In the genomic region with DNA sequence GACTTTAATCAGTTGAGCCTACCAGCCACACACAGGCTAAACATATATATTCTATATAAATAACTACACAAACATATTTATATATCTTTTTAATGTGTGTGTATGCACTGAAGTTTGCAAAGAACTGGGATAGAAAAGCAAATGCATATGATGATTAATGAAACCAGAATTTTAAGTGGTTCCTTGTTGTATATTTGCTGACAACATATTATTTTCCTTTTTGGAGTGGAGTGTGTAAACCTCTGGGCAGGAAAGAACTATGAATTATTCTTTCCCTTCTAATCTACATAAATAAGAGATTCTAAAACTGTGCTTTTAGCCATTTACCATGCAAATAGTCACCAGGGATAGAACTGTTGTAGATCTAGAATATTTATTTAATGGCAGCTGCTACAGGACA, we compare ENCODE assay signal across 15 cellular contexts.
DNase-seq lines count a peak whose midpoint lies in the region; ATAC-seq, FAIRE-seq and TF ChIP-seq lines count a peak whose summit lies in the region.
"Had no signal": no experiment of that assay in that cellular context is flagged by ENCODE, and none has a peak within 500 bp of the region (broad histone marks: within the 10 kb centered on the region; RNA-seq: fewer than 3 reads in every experiment).

No MANE protein-coding gene starts in this region.

- H2AFZ ChIP-seq in HepG2 (ENCODE audit: low read length), result no peak overlapping the region
- no peak overlapping the region for H2AFZ ChIP-seq in osteoblast (ENCODE audit: low read length)

- no peak for TF ChIP-seq RAD21 in HepG2 (CRISPR knock-in tag; IDR thresholded peaks at IDR 0.05)

- H3K79me2 ChIP-seq in HepG2 (ENCODE audit: insufficient read depth, low read length), result no peaks in the 10 kb centered on the region
- no peaks in the 10 kb centered on the region for H3K79me2 ChIP-seq in osteoblast (ENCODE audit: insufficient read depth, low read length)

- no peak overlapping the region for H3K9ac ChIP-seq in HepG2 (ENCODE audit: insufficient read depth, low read depth, low read length)
- H3K9ac ChIP-seq: BLaER1 had no signal

- DNase-seq in HepG2 (ENCODE audit: low spot score) (no peak), right lobe of liver (no peak), dorsolateral prefrontal cortex (no peak), osteoblast (ENCODE audit: insufficient read length, low spot score, missing footprints) (no peak), DMS 273 (lab: John Stamatoyannopoulos, UW; ENCODE audit: unreplicated experiment) (no peak), esophagus muscularis mucosa (ENCODE audit: extremely low spot score) (no peak)
- DNase-seq: CD4-positive, alpha-beta memory T cell; DMS79 treated with DMSO at 0.1 percent for 48 hours; GF-D8; H9 had no signal

- TF ChIP-seq POLR2A in HepG2 (IDR thresholded peaks at IDR 0.05; ENCODE audit: insufficient read depth in 1 of 2, low read depth in 2 of 2, low read length in 2 of 2) (no peak), right lobe of liver (IDR thresholded peaks at IDR 0.05) (no peak), esophagus muscularis mucosa (IDR thresholded peaks at IDR 0.05; ENCODE audit: low read depth) (no peak)

- no peaks in the 10 kb centered on the region for H3K36me3 ChIP-seq in HepG2 (replicated peaks in 1 of 2; ENCODE audit: control insufficient read depth in 1 of 2, insufficient read depth in 2 of 2, low read length in 2 of 2)
- no peaks in the 10 kb centered on the region for H3K36me3 ChIP-seq in right lobe of liver
- H3K36me3 ChIP-seq in osteoblast (ENCODE audit: insufficient read depth, low read length), result no peaks in the 10 kb centered on the region
- H3K36me3 ChIP-seq in esophagus muscularis mucosa, result no peaks in the 10 kb centered on the region
- H3K36me3 ChIP-seq: BLaER1 had no signal

- H3K4me2 ChIP-seq in HepG2 (ENCODE audit: low read depth, low read length) (no peak overlapping the region), osteoblast (ENCODE audit: insufficient read depth, low read length) (no peak overlapping the region)
- H3K4me2 ChIP-seq: BLaER1 had no signal

- H3K4me3 ChIP-seq in HepG2 (replicated peaks in 1 of 3; ENCODE audit: insufficient read depth in 1 of 3, low read depth in 2 of 3, low read length in 3 of 3) (no peak overlapping the region), right lobe of liver (no peak overlapping the region), dorsolateral prefrontal cortex (no peak overlapping the region), osteoblast (ENCODE audit: insufficient read depth, low read length) (no peak overlapping the region), esophagus muscularis mucosa (no peak overlapping the region)
- H3K4me3 ChIP-seq: BLaER1 had no signal

- H4K20me1 ChIP-seq in HepG2 (ENCODE audit: insufficient read depth, low read length), result no peaks in the 10 kb centered on the region
- no peaks in the 10 kb centered on the region for H4K20me1 ChIP-seq in osteoblast (ENCODE audit: insufficient read depth, low read length)
- H4K20me1 ChIP-seq: BLaER1 had no signal

- POLR2A ChIA-PET in HepG2 (lab: Yijun Ruan, JAX), result no interaction called here

- H3K9me3 ChIP-seq in HepG2 (ENCODE audit: low read length) (no peaks in the 10 kb centered on the region), right lobe of liver (no peaks in the 10 kb centered on the region), osteoblast (ENCODE audit: low read depth, low read length) (no peaks in the 10 kb centered on the region), esophagus muscularis mucosa (no peaks in the 10 kb centered on the region)
- H3K9me3 ChIP-seq: BLaER1 had no signal

- TF ChIP-seq CTCF in HepG2 (CRISPR knock-in tag; IDR thresholded peaks at IDR 0.05) (no peak), right lobe of liver (IDR thresholded peaks at IDR 0.05) (no peak), dorsolateral prefrontal cortex (IDR thresholded peaks at IDR 0.05 in 54 of 56, conservative IDR thresholded peaks at IDR 0.05 in 2 of 56; ENCODE audit: low read depth in 1 of 56, partially characterized antibody in 56 of 56) (no peak), osteoblast (IDR thresholded peaks at IDR 0.05; ENCODE audit: extremely low read depth, low read depth, low read length) (no peak), esophagus muscularis mucosa (IDR thresholded peaks at IDR 0.05) (no peak)

- H3K27me3 ChIP-seq in HepG2 (ENCODE audit: control insufficient read depth in 1 of 2, insufficient read depth in 2 of 2, low read length in 2 of 2) (no peaks in the 10 kb centered on the region), right lobe of liver (no peaks in the 10 kb centered on the region), dorsolateral prefrontal cortex (no peaks in the 10 kb centered on the region), osteoblast (ENCODE audit: insufficient read depth, low read length) (no peaks in the 10 kb centered on the region), esophagus muscularis mucosa (no peaks in the 10 kb centered on the region)
- H3K27me3 ChIP-seq: BLaER1 had no signal

- BruUV-seq in HepG2 (replicated peaks; lab: Mats Ljungman, UMichigan), result no TSS peak

- no peak for FAIRE-seq in HepG2 (lab: Jason Lieb, UNC)
- FAIRE-seq: H1 had no signal

- in situ Hi-C loops in HepG2 (cut with HindIII; ENCODE audit: extremely low pct_ligation_motif_present, low pct_unique_long_range_greater_than_20kb), result no loop called here

- H3K4me1 ChIP-seq in HepG2 (ENCODE audit: insufficient read depth, low read length), result no peaks in the 10 kb centered on the region
- H3K4me1 ChIP-seq in right lobe of liver, result no peaks in the 10 kb centered on the region
- H3K4me1 ChIP-seq in osteoblast (ENCODE audit: insufficient read depth, low read length), result peaks cover 11% of the 10 kb centered on the region
- no peaks in the 10 kb centered on the region for H3K4me1 ChIP-seq in esophagus muscularis mucosa

- CTCF ChIA-PET in HepG2 (lab: Yijun Ruan, JAX; ENCODE audit: low intra/inter-chr PET ratio, low total read pairs), result no interaction called here

- H3K27ac ChIP-seq in HepG2 (ENCODE audit: extremely low read length, insufficient read depth, low read length), result no peak overlapping the region
- no peak overlapping the region for H3K27ac ChIP-seq in right lobe of liver
- peak overlapping the region; percentile 40 for H3K27ac ChIP-seq in angular gyrus (ENCODE audit: low read depth, low read length)
- peak overlapping the region in 31 of 59 donors; percentile 8 to 86 (median 59) for H3K27ac ChIP-seq in dorsolateral prefrontal cortex
- H3K27ac ChIP-seq in osteoblast (ENCODE audit: low read depth, low read length), result no peak overlapping the region
- no peak overlapping the region for H3K27ac ChIP-seq in esophagus muscularis mucosa (replicated peaks in 1 of 4)
- H3K27ac ChIP-seq: 22Rv1, BLaER1 had no signal

- no peak for ATAC-seq in HepG2
- no peak for ATAC-seq in right lobe of liver
- ATAC-seq in HG03025 (IDR thresholded peaks at IDR 0.05; ENCODE audit: low FRiP score, unreplicated experiment), result no peak

- no peak for TF ChIP-seq EP300 in HepG2 (IDR thresholded peaks at IDR 0.05; ENCODE audit: low read depth in 2 of 2, low read length in 2 of 2)
- no peak for TF ChIP-seq EP300 in HepG2 (CRISPR knock-in tag; IDR thresholded peaks at IDR 0.05; ENCODE audit: borderline replicate concordance)
- TF ChIP-seq EP300 in esophagus muscularis mucosa (IDR thresholded peaks at IDR 0.05), result no peak

- intact Hi-C loops in HepG2 (cut with micrococcal nuclease; ENCODE audit: unreplicated experiment) (no loop called here), right lobe of liver (cut with DNase I) (loop anchor here in 1 of 2 donors (10.0 kb wide), 1 partner anchor 358 kb away; no protein-coding TSS in a partner anchor), dorsolateral prefrontal cortex (cut with DNase I) (no loop called here), esophagus muscularis mucosa (cut with DNase I) (no loop called here)

TF ChIP-seq in HepG2, 621 proteins besides CTCF, POLR2A, EP300 and RAD21:
- TF ChIP-seq DR1 (CRISPR knock-in tag; IDR thresholded peaks at IDR 0.05), result no peak
- no peak for TF ChIP-seq EZH2 (conservative IDR thresholded peaks at IDR 0.05; ENCODE audit: low read depth, low read length)
- peak; percentile 62; the same call in 1 of the 2 replicates for TF ChIP-seq MAFF (IDR thresholded peaks at IDR 0.05; ENCODE audit: low read depth, low read length)
- TF ChIP-seq ZNF232 (CRISPR knock-in tag; IDR thresholded peaks at IDR 0.05; ENCODE audit: borderline replicate concordance), result no peak
- peak; percentile 44 to 70; a peak in 3 of 4 replicates for TF ChIP-seq MAFK (conservative IDR thresholded peaks at IDR 0.05 in 1 of 2, IDR thresholded peaks at IDR 0.05 in 1 of 2; ENCODE audit: low read length in 2 of 2)
- TF ChIP-seq RAD51 (IDR thresholded peaks at IDR 0.05; ENCODE audit: borderline replicate concordance), result no peak
- TF ChIP-seq, protein P1, sequence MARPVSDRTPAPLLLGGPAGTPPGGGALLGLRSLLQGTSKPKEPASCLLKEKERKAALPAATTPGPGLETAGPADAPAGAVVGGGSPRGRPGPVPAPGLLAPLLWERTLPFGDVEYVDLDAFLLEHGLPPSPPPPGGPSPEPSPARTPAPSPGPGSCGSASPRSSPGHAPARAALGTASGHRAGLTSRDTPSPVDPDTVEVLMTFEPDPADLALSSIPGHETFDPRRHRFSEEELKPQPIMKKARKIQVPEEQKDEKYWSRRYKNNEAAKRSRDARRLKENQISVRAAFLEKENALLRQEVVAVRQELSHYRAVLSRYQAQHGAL (CRISPR knock-in tag; IDR thresholded peaks at IDR 0.05; ENCODE audit: not compliant biosample characterization), result no peak
- no peak for TF ChIP-seq NCOA5 (CRISPR knock-in tag; IDR thresholded peaks at IDR 0.05)
- TF ChIP-seq MZF1 (CRISPR knock-in tag; IDR thresholded peaks at IDR 0.05; ENCODE audit: borderline replicate concordance), result no peak
- TF ChIP-seq ZNF296 (CRISPR knock-in tag; conservative IDR thresholded peaks at IDR 0.05), result no peak

Comparison
In these comparisons a context has a peak if more than half of its experiments do, and no peak if none do; other contexts are left out.
1. H3K27ac ChIP-seq: peak in angular gyrus (single experiment) and dorsolateral prefrontal cortex (31 of 59); none in HepG2 (single experiment), right lobe of liver (0 of 3), osteoblast (single experiment) and esophagus muscularis mucosa (0 of 4).